Comparison of ENCODE assay signal across 20 cellular contexts in the genomic region with DNA sequence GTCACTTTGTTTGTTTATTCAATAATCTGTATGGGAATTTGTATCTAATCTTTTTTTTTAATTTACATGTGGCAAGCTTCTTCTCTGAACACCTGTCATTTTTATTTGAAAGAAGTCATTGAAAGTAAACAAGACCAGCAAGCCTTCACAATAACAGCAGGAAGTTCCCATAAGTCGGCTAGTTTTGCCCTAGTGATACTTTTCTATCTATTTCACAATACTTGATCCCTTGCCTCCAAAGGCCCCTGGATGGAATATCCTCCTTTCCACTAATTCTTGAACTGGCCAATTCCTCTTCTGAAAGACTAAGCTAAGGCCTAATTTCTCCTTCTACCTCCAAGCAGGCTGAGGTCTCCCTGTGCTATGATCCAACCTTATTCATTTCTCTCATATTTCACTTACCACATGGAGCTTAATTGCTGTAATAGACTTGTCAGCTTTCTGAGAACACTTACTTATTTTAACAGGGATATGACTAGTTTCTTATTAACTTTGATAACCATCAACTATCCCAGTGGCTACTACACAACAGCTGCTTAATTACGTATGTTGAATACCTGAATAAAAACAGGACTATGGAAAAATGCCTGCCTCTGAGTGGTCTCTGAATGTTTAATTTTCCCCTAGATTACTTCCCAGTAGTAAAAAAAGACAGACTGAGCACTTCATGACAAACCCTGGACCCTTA.
DNase-seq lines count a peak whose midpoint lies in the region; ATAC-seq and TF ChIP-seq lines count a peak whose summit lies in the region.
"Had no signal": no experiment of that assay in that cellular context is flagged by ENCODE, and none has a peak within 500 bp of the region (broad histone marks: within the 10 kb centered on the region; RNA-seq: fewer than 3 reads in every experiment).

No MANE protein-coding gene starts in this region.

- H3K4me1 ChIP-seq in foreskin keratinocyte, result no peaks in the 10 kb centered on the region
- H3K4me1 ChIP-seq: SJSA1 had no signal

- H3K36me3 Mint-ChIP-seq in nephron (ENCODE audit: low read depth) (no peaks in the 10 kb centered on the region), endothelial cell (ENCODE audit: low read depth, unreplicated experiment) (no peaks in the 10 kb centered on the region)
- H3K36me3 Mint-ChIP-seq: CD14-positive monocyte had no signal

- ATAC-seq in GM18909 (IDR thresholded peaks at IDR 0.05; ENCODE audit: poor library complexity, unreplicated experiment) (no peak), foreskin keratinocyte (no peak)
- ATAC-seq: HCT116 had no signal

- H3K9me3 Mint-ChIP-seq in nephron (no peaks in the 10 kb centered on the region), endothelial cell (ENCODE audit: unreplicated experiment) (no peaks in the 10 kb centered on the region)

- peaks cover 12% of the 10 kb centered on the region for H3K4me1 Mint-ChIP-seq in nephron
- peaks cover 6% of the 10 kb centered on the region for H3K4me1 Mint-ChIP-seq in endothelial cell (ENCODE audit: unreplicated experiment)
- H3K4me1 Mint-ChIP-seq: CD14-positive monocyte had no signal

- H3K4me3 ChIP-seq in epithelial cell of proximal tubule (ENCODE audit: low read depth, low read length), result no peak overlapping the region
- H3K4me3 ChIP-seq: GM23248, SJSA1 had no signal

- H3K4me3 Mint-ChIP-seq in nephron (no peak overlapping the region), endothelial cell (ENCODE audit: unreplicated experiment) (no peak overlapping the region)
- H3K4me3 Mint-ChIP-seq: CD14-positive monocyte had no signal

- H3K27ac Mint-ChIP-seq in nephron (peak overlapping the region; percentile 61 to 85 (median 83)), endothelial cell (ENCODE audit: unreplicated experiment) (no peak overlapping the region)
- H3K27ac Mint-ChIP-seq: CD14-positive monocyte had no signal

- H3K27me3 ChIP-seq in foreskin keratinocyte, result no peaks in the 10 kb centered on the region
- H3K27me3 ChIP-seq: SJSA1 had no signal

- TF ChIP-seq CTCF in epithelial cell of proximal tubule (conservative IDR thresholded peaks at IDR 0.05; ENCODE audit: low read depth, low read length) (no peak), nephron (IDR thresholded peaks at IDR 0.05; ENCODE audit: unreplicated experiment in 3 of 3) (no peak), foreskin keratinocyte (conservative IDR thresholded peaks at IDR 0.05) (no peak), endothelial cell (IDR thresholded peaks at IDR 0.05; ENCODE audit: unreplicated experiment) (no peak)

- H3K27ac ChIP-seq in foreskin keratinocyte, result no peak overlapping the region
- H3K27ac ChIP-seq: GM23248, RWPE1, SJSA1 had no signal

- H3K27me3 Mint-ChIP-seq in nephron (ENCODE audit: low read depth) (no peaks in the 10 kb centered on the region), endothelial cell (ENCODE audit: unreplicated experiment) (no peaks in the 10 kb centered on the region)

- DNase-seq in DMS53 (lab: John Stamatoyannopoulos, UW) (peak; percentile 43), NCI-H146 (lab: John Stamatoyannopoulos, UW) (peak; percentile 21), epithelial cell of proximal tubule (ENCODE audit: low read depth) (peak; percentile 64), foreskin keratinocyte (no peak), activated gamma-delta T cell (lab: John Stamatoyannopoulos, UW) (no peak), endothelial cell (ENCODE audit: low spot score) (no peak)
- DNase-seq: AML-193; COR-L47; DND-41; GM23248; NCI-H1092; NCI-H1694; NCI-H226; NK-92 treated with Interleukin-12 subunit alpha and Interleukin-12 subunit beta, amount 100 ng/mL, for 24 hours had no signal

Comparison
In these comparisons a context has a peak if more than half of its experiments do, and no peak if none do; other contexts are left out.
1. DNase-seq: peak in DMS53 (single experiment), NCI-H146 (single experiment) and epithelial cell of proximal tubule (single experiment); none in foreskin keratinocyte (0 of 2), activated gamma-delta T cell (single experiment) and endothelial cell (single experiment).